In genomic region chr19:10503002-10503789, GRCh38 we compare ENCODE assay signal across 8 cellular contexts. TPM values are rescaled to one million over a fixed set of nuclear protein-coding genes. Genes with fewer than 3 reads are reported as not detected.
DNase-seq lines count a peak whose midpoint lies in the region; ATAC-seq and TF ChIP-seq lines count a peak whose summit lies in the region.

TSS of gene KEAP1 (minus strand) at chr19:10503356. CDS start at chr19:10500033, 3,323 bp downstream.

- no peak for TF ChIP-seq CTCF in heart left ventricle (IDR thresholded peaks at IDR 0.05)

- WGBS in heart left ventricle, 4 donors: 5 to 9% (median 6%) methylated on average over 46 to 73 of the region's 73 CpGs

- intact Hi-C loops in heart left ventricle (cut with DNase I) (loop anchor here in 8 of 10 donors (2.0 to 10.0 kb wide), 5 partner anchors 39 to 66 kb away; partner anchors contain the start of genes CDKN2D (in 5 of the 8), ATG4D (in 4 of the 8) and KRI1 (in 4 of the 8)), posterior cingulate gyrus (cut with DNase I) (loop anchor here (5.0 to 10.0 kb wide), 2 partner anchors 64 to 152 kb away; partner anchors contain the start of genes CDKN2D, ILF3 and KRI1)

- no peaks in the 10 kb centered on the region for H3K9me3 ChIP-seq in heart left ventricle

- peaks cover 0 to 17% (median 15%) of the 10 kb centered on the region in 9 donors for H3K36me3 ChIP-seq in heart left ventricle

- TF ChIP-seq POLR2A in heart left ventricle (IDR thresholded peaks at IDR 0.05): no peak

- peak; percentile 31 for ATAC-seq in HG02884 (IDR thresholded peaks at IDR 0.05; ENCODE audit: unreplicated experiment)
- peak in 1 of 4 donors; percentile 18 for ATAC-seq in heart left ventricle

- no peaks in the 10 kb centered on the region for H3K27me3 ChIP-seq in heart left ventricle

- H3K4me3 ChIP-seq in heart left ventricle: peak within 1 kb of the TSS; percentile 72 to 99 (median 95)

- H3K27ac ChIP-seq in heart left ventricle: peak within 1 kb of the TSS; percentile 96 to 100 (median 99)

- peaks cover 0 to 42% (median 33%) of the 10 kb centered on the region in 12 donors for H3K4me1 ChIP-seq in heart left ventricle

- DNase-seq in NCI-H510A treated with DMSO at 0.1 percent for 48 hours (lab: John Stamatoyannopoulos, UW) (peak; percentile 39), NCI-H510A (lab: John Stamatoyannopoulos, UW) (no peak), NCI-H774 (lab: John Stamatoyannopoulos, UW) (peak; percentile 48), heart left ventricle (peak in 3 of 5 donors; percentile 43 to 75 (median 49)), posterior cingulate gyrus (peak in 7 of 10 donors; percentile 16 to 89 (median 44)), NCI-H1694 treated with DMSO at 0.1 percent for 48 hours (lab: John Stamatoyannopoulos, UW) (no peak)
- peak; percentile 12 for DNase-seq in activated naive CD8-positive, alpha-beta T cell treated with anti-CD3 and anti-CD28 coated beads, Interleukin-2, amount 50 U/mL, for 16 hours (ENCODE audit: low read depth, low spot score)

RNA-seq across cellular contexts. Expression of gene KEAP1, which starts in this region (rescaled TPM):
- 10 to 100 TPM; 52.8 to 94.2 (median 65.4) TPM for total RNA-seq in heart left ventricle
- polyA plus RNA-seq in heart left ventricle: 10 to 100 TPM; 68.3 to 71.3 TPM

Comparison
In these comparisons a context has a peak if more than half of its experiments do, and no peak if none do; other contexts are left out.
1. DNase-seq: peak in NCI-H510A treated with DMSO at 0.1 percent for 48 hours (single experiment), NCI-H774 (single experiment), activated naive CD8-positive, alpha-beta T cell treated with anti-CD3 and anti-CD28 coated beads, Interleukin-2, amount 50 U/mL, for 16 hours (single experiment), heart left ventricle (3 of 5) and posterior cingulate gyrus (7 of 10); none in NCI-H510A (single experiment) and NCI-H1694 treated with DMSO at 0.1 percent for 48 hours (single experiment).